Comparison of ENCODE assay signal across 11 cellular contexts in genomic region chr15:67119238-67119846, GRCh38. TPM values are rescaled to one million over a fixed set of nuclear protein-coding genes. Genes with fewer than 3 reads are reported as not detected.
DNase-seq lines count a peak whose midpoint lies in the region; ATAC-seq and TF ChIP-seq lines count a peak whose summit lies in the region.
"Had no signal": no experiment of that assay in that cellular context is flagged by ENCODE, and none has a peak within 500 bp of the region (broad histone marks: within the 10 kb centered on the region; RNA-seq: fewer than 3 reads in every experiment).

No MANE protein-coding gene starts in this region.

- no peak for ATAC-seq in HG03135 (IDR thresholded peaks at IDR 0.05; ENCODE audit: unreplicated experiment)

- no peaks in the 10 kb centered on the region for H3K27me3 Mint-ChIP-seq in activated naive CD4-positive, alpha-beta T cell treated with anti-CD3 and anti-CD28 coated beads, Interleukin-2, amount 50 U/mL, for 24 hours
- H3K27me3 Mint-ChIP-seq in type B pancreatic cell, result no peaks in the 10 kb centered on the region

- peak overlapping the region; percentile 1 for H3K27ac ChIP-seq in mesodermal cell (ENCODE audit: low read depth, low read length, severe bottlenecking)

- no peaks in the 10 kb centered on the region for H3K9me3 Mint-ChIP-seq in activated naive CD4-positive, alpha-beta T cell treated with anti-CD3 and anti-CD28 coated beads, Interleukin-2, amount 50 U/mL, for 24 hours
- no peaks in the 10 kb centered on the region for H3K9me3 Mint-ChIP-seq in type B pancreatic cell

- H3K9me3 ChIP-seq in mesodermal cell (ENCODE audit: control insufficient read depth, low read length), result no peaks in the 10 kb centered on the region

- WGBS in mesodermal cell (ENCODE audit: insufficient coverage in 2 of 2), 2 experiments, result 97 to 100% methylated on average over 5 of the region's 6 CpGs

- peaks cover 2% of the 10 kb centered on the region for H3K36me3 Mint-ChIP-seq in activated naive CD4-positive, alpha-beta T cell treated with anti-CD3 and anti-CD28 coated beads, Interleukin-2, amount 50 U/mL, for 24 hours
- H3K36me3 Mint-ChIP-seq in type B pancreatic cell, result peaks cover 19% of the 10 kb centered on the region

- H3K36me3 ChIP-seq in mesodermal cell (ENCODE audit: control insufficient read depth, insufficient read depth, low read length), result peaks cover 8% of the 10 kb centered on the region

- peaks cover 94% of the 10 kb centered on the region for H3K4me1 Mint-ChIP-seq in activated naive CD4-positive, alpha-beta T cell treated with anti-CD3 and anti-CD28 coated beads, Interleukin-2, amount 50 U/mL, for 24 hours
- H3K4me1 Mint-ChIP-seq in type B pancreatic cell (ENCODE audit: unreplicated experiment), result peaks cover 73% of the 10 kb centered on the region

- no peak for TF ChIP-seq CTCF in type B pancreatic cell (conservative IDR thresholded peaks at IDR 0.05)

- H3K4me3 ChIP-seq in mesodermal cell (ENCODE audit: extremely low read depth, insufficient read depth, low read length, poor library complexity, severe bottlenecking), result no peak overlapping the region

- no peak for DNase-seq in activated naive CD4-positive, alpha-beta T cell treated with anti-CD3 and anti-CD28 coated beads, Interleukin-2, amount 50 U/mL, for 16 hours
- peak; percentile 96 for DNase-seq in amniotic epithelial cell (ENCODE audit: low read depth)
- DNase-seq in type B pancreatic cell (ENCODE audit: extremely low spot score, unreplicated experiment), result no peak
- DNase-seq in NCI-H1417 (lab: John Stamatoyannopoulos, UW), result no peak
- DNase-seq in amygdala (lab: John Stamatoyannopoulos, UW), result no peak
- DNase-seq: C1 segment of cervical spinal cord, kidney, NCI-H2029 had no signal

- H3K4me1 ChIP-seq in mesodermal cell (ENCODE audit: control insufficient read depth, insufficient read depth, low read length, poor library complexity, severe bottlenecking), result peaks cover 48% of the 10 kb centered on the region

- H3K27ac Mint-ChIP-seq in activated naive CD4-positive, alpha-beta T cell treated with anti-CD3 and anti-CD28 coated beads, Interleukin-2, amount 50 U/mL, for 24 hours, result peak overlapping the region; percentile 92
- H3K27ac Mint-ChIP-seq in type B pancreatic cell, result peak overlapping the region; percentile 1

- H3K4me3 Mint-ChIP-seq in activated naive CD4-positive, alpha-beta T cell treated with anti-CD3 and anti-CD28 coated beads, Interleukin-2, amount 50 U/mL, for 24 hours, result no peak overlapping the region
- no peak overlapping the region for H3K4me3 Mint-ChIP-seq in type B pancreatic cell

RNA-seq across cellular contexts. Expression of gene SMAD3, which starts 53.9 kb away (rescaled TPM):
- polyA plus RNA-seq in mesodermal cell (2013, experiment 1 of 2), result 38.8 TPM
- polyA plus RNA-seq in mesodermal cell (2013, experiment 2 of 2), result 36.1 TPM
- total RNA-seq in type B pancreatic cell (ENCODE audit: low replicate concordance), result 52.0 and 59.0 TPM in 2 replicates
